6 cellular contexts compared by ENCODE assay signal in the genomic region with DNA sequence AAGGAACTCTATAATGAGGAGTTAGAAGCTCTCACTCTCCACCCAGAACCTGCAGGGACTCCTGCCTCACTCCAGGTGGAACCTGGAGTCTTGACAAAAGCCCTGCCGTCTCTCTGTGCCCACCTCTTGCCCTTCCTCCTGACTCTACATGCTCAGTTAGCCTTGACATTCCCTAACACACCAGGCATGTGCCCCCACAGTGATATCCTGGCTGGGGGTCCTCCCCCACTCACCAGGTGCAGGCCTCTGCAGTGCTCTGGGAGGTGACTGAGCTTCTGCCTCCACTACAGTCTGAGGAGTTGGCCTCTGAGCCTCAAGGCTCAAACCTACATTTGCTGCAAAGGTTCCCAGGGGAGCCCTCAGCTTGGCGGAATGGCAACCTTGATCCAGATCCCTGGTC.
"Had no signal": no experiment of that assay in that cellular context is flagged by ENCODE, and none has a peak within 500 bp of the region (broad histone marks: within the 10 kb centered on the region; RNA-seq: fewer than 3 reads in every experiment).

No MANE protein-coding gene starts in this region.

- ATAC-seq: HepG2, K562 had no signal

- H3K27ac ChIP-seq: HL-60 had no signal

- H3K4me3 Mint-ChIP-seq: IgD-negative memory B cell had no signal

- H3K36me3 Mint-ChIP-seq: IgD-negative memory B cell had no signal

- H3K4me1 Mint-ChIP-seq: IgD-negative memory B cell had no signal

- H3K27ac Mint-ChIP-seq: IgD-negative memory B cell had no signal

- H3K4me3 ChIP-seq: K562 had no signal

- DNase-seq: IMR-90, KG1 had no signal
